Comparison of ENCODE assay signal across 10 cellular contexts in genomic region chr17:76670708-76671122, GRCh38.
DNase-seq lines count a peak whose midpoint lies in the region; ATAC-seq and TF ChIP-seq lines count a peak whose summit lies in the region.
"Had no signal": no experiment of that assay in that cellular context is flagged by ENCODE, and none has a peak within 500 bp of the region (broad histone marks: within the 10 kb centered on the region; RNA-seq: fewer than 3 reads in every experiment).

No MANE protein-coding gene starts in this region.

- H3K9me3 Mint-ChIP-seq in T-helper 2 cell treated with Interferon-gamma antibody and Interleukin-4, amounts not matched to agents 5 μg/mL and 100 μg/mL, for 36 hours = peaks cover 4% of the 10 kb centered on the region
- H3K9me3 Mint-ChIP-seq in stimulated activated memory B cell treated with anti-CD40 and anti-IgM and Interleukin-4, amounts not matched to agents 10 μg/mL and 1 μg/mL and 100 μg/mL, for 72 hours = peaks cover 4% of the 10 kb centered on the region

- peaks cover 3% of the 10 kb centered on the region for H3K36me3 Mint-ChIP-seq in T-helper 2 cell treated with Interferon-gamma antibody and Interleukin-4, amounts not matched to agents 5 μg/mL and 100 μg/mL, for 36 hours (ENCODE audit: low read depth)
- no peaks in the 10 kb centered on the region for H3K36me3 Mint-ChIP-seq in stimulated activated memory B cell treated with anti-CD40 and anti-IgM and Interleukin-4, amounts not matched to agents 10 μg/mL and 1 μg/mL and 100 μg/mL, for 72 hours

- H3K9ac ChIP-seq in iPS-15b (ENCODE audit: low read depth, low read length) = peak overlapping the region; percentile 55

- peaks cover 18% of the 10 kb centered on the region for H3K4me1 Mint-ChIP-seq in T-helper 2 cell treated with Interferon-gamma antibody and Interleukin-4, amounts not matched to agents 5 μg/mL and 100 μg/mL, for 36 hours (ENCODE audit: low read depth)
- peaks cover 22% of the 10 kb centered on the region for H3K4me1 Mint-ChIP-seq in stimulated activated memory B cell treated with anti-CD40 and anti-IgM and Interleukin-4, amounts not matched to agents 10 μg/mL and 1 μg/mL and 100 μg/mL, for 72 hours

- peak overlapping the region; percentile 87 for H3K4me3 Mint-ChIP-seq in T-helper 2 cell treated with Interferon-gamma antibody and Interleukin-4, amounts not matched to agents 5 μg/mL and 100 μg/mL, for 36 hours
- H3K4me3 Mint-ChIP-seq in stimulated activated memory B cell treated with anti-CD40 and anti-IgM and Interleukin-4, amounts not matched to agents 10 μg/mL and 1 μg/mL and 100 μg/mL, for 72 hours = peak overlapping the region; percentile 85

- no peaks in the 10 kb centered on the region for H3K9me3 ChIP-seq in WERI-Rb-1 (ENCODE audit: severe bottlenecking)
- H3K9me3 ChIP-seq in iPS-15b (ENCODE audit: control insufficient read depth, insufficient read depth, low read length) = no peaks in the 10 kb centered on the region

- H3K27me3 ChIP-seq in WERI-Rb-1 (ENCODE audit: insufficient read depth, low read depth, severe bottlenecking) (no peaks in the 10 kb centered on the region), iPS-15b (ENCODE audit: control insufficient read depth, insufficient read depth, low read length) (no peaks in the 10 kb centered on the region)

- no peak for ATAC-seq in stimulated activated memory B cell treated with anti-CD40 and anti-IgM and Interleukin-4, amounts not matched to agents 10 μg/mL and 1 μg/mL and 100 μg/mL, for 72 hours
- ATAC-seq in HG03571 (IDR thresholded peaks at IDR 0.05; ENCODE audit: unreplicated experiment) = no peak
- no peak for ATAC-seq in activated CD4-positive, CD25-positive, alpha-beta regulatory T cell treated with anti-CD3 and anti-CD28 coated beads, Interleukin-2, amount 50 U/mL, for 24 hours

- peaks cover 8% of the 10 kb centered on the region for H3K27me3 Mint-ChIP-seq in T-helper 2 cell treated with Interferon-gamma antibody and Interleukin-4, amounts not matched to agents 5 μg/mL and 100 μg/mL, for 36 hours (ENCODE audit: low read depth)
- H3K27me3 Mint-ChIP-seq in stimulated activated memory B cell treated with anti-CD40 and anti-IgM and Interleukin-4, amounts not matched to agents 10 μg/mL and 1 μg/mL and 100 μg/mL, for 72 hours = peaks cover 28% of the 10 kb centered on the region

- H3K4me3 ChIP-seq in WERI-Rb-1 (ENCODE audit: low read depth, low read length) (peak overlapping the region; percentile 98), iPS-15b (ENCODE audit: low read depth, low read length) (peak overlapping the region; percentile 61)

- no peak for TF ChIP-seq CTCF in WERI-Rb-1 (IDR thresholded peaks at IDR 0.05; ENCODE audit: low read depth, low read length)

- peak overlapping the region; percentile 90 for H3K27ac Mint-ChIP-seq in T-helper 2 cell treated with Interferon-gamma antibody and Interleukin-4, amounts not matched to agents 5 μg/mL and 100 μg/mL, for 36 hours
- peak overlapping the region; percentile 87 for H3K27ac Mint-ChIP-seq in stimulated activated memory B cell treated with anti-CD40 and anti-IgM and Interleukin-4, amounts not matched to agents 10 μg/mL and 1 μg/mL and 100 μg/mL, for 72 hours

- no peak for DNase-seq in T-helper 2 cell treated with Interferon-gamma antibody and Interleukin-4, amounts not matched to agents 5 μg/mL and 100 μg/mL, for 36 hours (ENCODE audit: low spot score)
- DNase-seq in T-helper 2 cell (no peak), WERI-Rb-1 (no peak), amygdala (lab: John Stamatoyannopoulos, UW) (no peak)
- DNase-seq: activated gamma-delta T cell, NCI-H2029 had no signal

- peak overlapping the region; percentile 95 for H3K27ac ChIP-seq in WERI-Rb-1

- H3K36me3 ChIP-seq in WERI-Rb-1 (no peaks in the 10 kb centered on the region), iPS-15b (ENCODE audit: control insufficient read depth, insufficient read depth, low read length) (no peaks in the 10 kb centered on the region)

- H3K4me1 ChIP-seq in iPS-15b (ENCODE audit: control insufficient read depth, insufficient read depth, low read length) = peaks cover 13% of the 10 kb centered on the region
